21 cellular contexts compared by ENCODE assay signal in genomic region chr4:183140911-183141320, GRCh38. TPM values are rescaled to one million over a fixed set of nuclear protein-coding genes. Genes with fewer than 3 reads are reported as not detected.
DNase-seq lines count a peak whose midpoint lies in the region; ATAC-seq and TF ChIP-seq lines count a peak whose summit lies in the region.
"Had no signal": no experiment of that assay in that cellular context is flagged by ENCODE, and none has a peak within 500 bp of the region (broad histone marks: within the 10 kb centered on the region; RNA-seq: fewer than 3 reads in every experiment).

No MANE protein-coding gene starts in this region.

- peaks cover 91% of the 10 kb centered on the region for H3K4me1 Mint-ChIP-seq in HFFc6 (ENCODE audit: low read depth)
- H3K4me1 Mint-ChIP-seq in glutamatergic neuron (ENCODE audit: low read depth, unreplicated experiment) = peaks cover 43% of the 10 kb centered on the region
- H3K4me1 Mint-ChIP-seq in Caco-2 (ENCODE audit: low read depth, unreplicated experiment) = peaks cover 12% of the 10 kb centered on the region
- H3K4me1 Mint-ChIP-seq: IgD-negative memory B cell had no signal

- intact Hi-C loops in gastrocnemius medialis (cut with DNase I; ENCODE audit: low total_unique reads) = no loop called here
- intact Hi-C loops in Caco-2 (cut with micrococcal nuclease; ENCODE audit: unreplicated experiment) = loop anchor here (5.0 kb wide), 1 partner anchor 204 kb away; no protein-coding TSS in a partner anchor

- POLR2A ChIA-PET in Caco-2 (lab: Charles Lee) = no interaction called here

- H3K4me3 Mint-ChIP-seq in HFFc6 (peak overlapping the region; percentile 26), glutamatergic neuron (ENCODE audit: unreplicated experiment) (no peak overlapping the region), Caco-2 (ENCODE audit: unreplicated experiment) (no peak overlapping the region)
- H3K4me3 Mint-ChIP-seq: activated CD4-positive, alpha-beta memory T cell treated with anti-CD3 and anti-CD28 coated beads for 36 hours; IgD-negative memory B cell; naive thymus-derived CD8-positive, alpha-beta T cell had no signal

- no TSS peak for BruUV-seq in Caco-2 (replicated peaks; lab: Mats Ljungman, UMichigan)

- H3K4me3 ChIP-seq in AG09309 (ENCODE audit: control insufficient read depth, low read depth, low read length) = no peak overlapping the region
- H3K4me3 ChIP-seq in gastrocnemius medialis = no peak overlapping the region
- no peak overlapping the region for H3K4me3 ChIP-seq in Caco-2 (ENCODE audit: low read depth, low read length)
- H3K4me3 ChIP-seq: BLaER1, cardiac muscle cell, GM12878, hepatocyte had no signal

- H3K36me3 Mint-ChIP-seq in HFFc6 (ENCODE audit: low read depth) (peaks cover 40% of the 10 kb centered on the region), glutamatergic neuron (ENCODE audit: unreplicated experiment) (no peaks in the 10 kb centered on the region), Caco-2 (ENCODE audit: insufficient read depth, unreplicated experiment) (peaks cover 5% of the 10 kb centered on the region)
- H3K36me3 Mint-ChIP-seq: IgD-negative memory B cell had no signal

- H3K36me3 ChIP-seq in gastrocnemius medialis (no peaks in the 10 kb centered on the region), Caco-2 (ENCODE audit: control insufficient read depth, insufficient read depth, low read length) (no peaks in the 10 kb centered on the region)
- H3K36me3 ChIP-seq: BLaER1, cardiac muscle cell had no signal

- no peaks in the 10 kb centered on the region for H3K27me3 ChIP-seq in gastrocnemius medialis
- H3K27me3 ChIP-seq in Caco-2 (replicated peaks; ENCODE audit: control insufficient read depth, insufficient read depth, low read length) = no peaks in the 10 kb centered on the region
- H3K27me3 ChIP-seq: BLaER1, cardiac muscle cell, hepatocyte had no signal

- in situ Hi-C loops in gastrocnemius medialis (cut with MboI; ENCODE audit: low sequenced_read_pairs in 4 of 4) = no loop called here

- no peaks in the 10 kb centered on the region for H3K9me3 ChIP-seq in gastrocnemius medialis
- 0 out of 2 replicates have a peak, but pooled peaks cover 2% of the 10 kb centered on the region for H3K9me3 ChIP-seq in Caco-2
- H3K9me3 ChIP-seq: BLaER1 had no signal

- CTCF ChIA-PET in Caco-2 (lab: Charles Lee) = no interaction called here

- H3K27ac ChIP-seq in gastrocnemius medialis = no peak overlapping the region
- H3K27ac ChIP-seq: BLaER1, cardiac muscle cell, hepatocyte had no signal

- H3K27me3 Mint-ChIP-seq in HFFc6 (ENCODE audit: insufficient read depth) (no peaks in the 10 kb centered on the region; the same call in 1 of the 2 replicates), glutamatergic neuron (ENCODE audit: unreplicated experiment) (peaks cover 3% of the 10 kb centered on the region), Caco-2 (ENCODE audit: insufficient read depth, unreplicated experiment) (no peaks in the 10 kb centered on the region)
- H3K27me3 Mint-ChIP-seq: activated CD4-positive, alpha-beta memory T cell treated with anti-CD3 and anti-CD28 coated beads for 36 hours had no signal

- TF ChIP-seq CTCF in AG09309 (IDR thresholded peaks at IDR 0.05; ENCODE audit: control insufficient read depth, insufficient read depth, low read depth, low read length, missing control alignments) = no peak
- TF ChIP-seq CTCF in HFFc6 (IDR thresholded peaks at IDR 0.05) = no peak
- no peak for TF ChIP-seq CTCF in glutamatergic neuron (IDR thresholded peaks at IDR 0.05; ENCODE audit: partially characterized antibody, unreplicated experiment)
- no peak for TF ChIP-seq CTCF in gastrocnemius medialis (IDR thresholded peaks at IDR 0.05 in 4 of 5, conservative IDR thresholded peaks at IDR 0.05 in 1 of 5)
- TF ChIP-seq CTCF in Caco-2 (IDR thresholded peaks at IDR 0.05; ENCODE audit: insufficient read depth in 1 of 2, low read depth in 1 of 2, low read length in 1 of 2, severe bottlenecking in 1 of 2, unreplicated experiment in 1 of 2) = no peak

- H3K27ac Mint-ChIP-seq in HFFc6 (peak overlapping the region; percentile 70), glutamatergic neuron (ENCODE audit: unreplicated experiment) (peak overlapping the region; percentile 93), Caco-2 (ENCODE audit: unreplicated experiment) (no peak overlapping the region)
- H3K27ac Mint-ChIP-seq: activated CD4-positive, alpha-beta memory T cell treated with anti-CD3 and anti-CD28 coated beads for 36 hours; activated T-helper 2 cell treated with anti-CD3 and anti-CD28 coated beads, Interferon-gamma antibody, Interleukin-2, Interleukin-4, amounts not matched to agents 10 μg/mL and 5 μg/mL and 100 μg/mL, durations not matched to agents 14 hours and 24 hours and 36 hours; IgD-negative memory B cell; naive thymus-derived CD8-positive, alpha-beta T cell had no signal

- H3K4me1 ChIP-seq in gastrocnemius medialis (peaks cover 14 to 20% of the 10 kb centered on the region in 2 donors), Caco-2 (peaks cover 17% of the 10 kb centered on the region)

- TF ChIP-seq POLR2A in gastrocnemius medialis (IDR thresholded peaks at IDR 0.05) = no peak

- H3K9me3 Mint-ChIP-seq in HFFc6 (no peaks in the 10 kb centered on the region), glutamatergic neuron (ENCODE audit: unreplicated experiment) (peaks cover 2% of the 10 kb centered on the region), Caco-2 (ENCODE audit: unreplicated experiment) (no peaks in the 10 kb centered on the region)
- H3K9me3 Mint-ChIP-seq: activated CD4-positive, alpha-beta memory T cell treated with anti-CD3 and anti-CD28 coated beads for 36 hours; activated T-helper 2 cell treated with anti-CD3 and anti-CD28 coated beads, Interferon-gamma antibody, Interleukin-2, Interleukin-4, amounts not matched to agents 10 μg/mL and 5 μg/mL and 100 μg/mL, durations not matched to agents 14 hours and 24 hours and 36 hours; IgD-negative memory B cell; naive thymus-derived CD8-positive, alpha-beta T cell had no signal

- DNase-seq in AG09309 (ENCODE audit: low read depth) (peak; percentile 67), HFFc6 (peak; percentile 71), astrocyte of the hippocampus (ENCODE audit: low read depth, low spot score) (peak; percentile 90), glutamatergic neuron (no peak), gastrocnemius medialis (no peak), SIG-M5 treated with dmso at 0.1 percent for 504 hours (lab: John Stamatoyannopoulos, UW; ENCODE audit: unreplicated experiment) (no peak), NCI-H526 treated with DMSO at 0.1 percent for 48 hours (lab: John Stamatoyannopoulos, UW) (no peak), Caco-2 (no peak)
- DNase-seq: activated CD4-positive, alpha-beta memory T cell treated with anti-CD3 and anti-CD28 coated beads for 36 hours; left colon; naive thymus-derived CD8-positive, alpha-beta T cell; NCI-H1694; NCI-H524; stimulated activated CD4-positive, alpha-beta T cell treated with anti-CD3 and anti-CD28 coated beads, Interleukin-2, amount 100 ng/mL, for 24 hours had no signal

- ATAC-seq in gastrocnemius medialis = no peak
- ATAC-seq: GM12878; left colon; naive thymus-derived CD8-positive, alpha-beta T cell; Right ventricle myocardium inferior had no signal

RNA-seq across cellular contexts. Expression of gene WWC2, which starts 41.9 kb away (rescaled TPM):
- total RNA-seq in HFFc6 (2021; fragmentation: NEBNext Ultra II Directional; extraction: Animal tissue kit (Norgen Biotek cat#: 25700)) = 100 to 1,000 TPM in 2 of 6 experiments, 10 to 100 TPM in 4; 86.3 to 114 (median 95.2) TPM
- total RNA-seq in glutamatergic neuron (ENCODE audit: unreplicated experiment) (18.2 TPM), gastrocnemius medialis (10 to 100 TPM in 1 of 4 donors, 1 to 10 TPM in 3; 4.5 to 10.7 (median 8.6) TPM), Caco-2 (2022) (120 and 126 TPM in 2 replicates)

Comparison
In these comparisons a context has a peak if more than half of its experiments do, and no peak if none do; other contexts are left out.
1. DNase-seq: peak in AG09309 (single experiment), HFFc6 (single experiment) and astrocyte of the hippocampus (single experiment); none in glutamatergic neuron (single experiment), gastrocnemius medialis (0 of 2), SIG-M5 treated with dmso at 0.1 percent for 504 hours (single experiment), NCI-H526 treated with DMSO at 0.1 percent for 48 hours (single experiment) and Caco-2 (0 of 2).